ENCODE assay signal across 25 cellular contexts in the genomic region with DNA sequence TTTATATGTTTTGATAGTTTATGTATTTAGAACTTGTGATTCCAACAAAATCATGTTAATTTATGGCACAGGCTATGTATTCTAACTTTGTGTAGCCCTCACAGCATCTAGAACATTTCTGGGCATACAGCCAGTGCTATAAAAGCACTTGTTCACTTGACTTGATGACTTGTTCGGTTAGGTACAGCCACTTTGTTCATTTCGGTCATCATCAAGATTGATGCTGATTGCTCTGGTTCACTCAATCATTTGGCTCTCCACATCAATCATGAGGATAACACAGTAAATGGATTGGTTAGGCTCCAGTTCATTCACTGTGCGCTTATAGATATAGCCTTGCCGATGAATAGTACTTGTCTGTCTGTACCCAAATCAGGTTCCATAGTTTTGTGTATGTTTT.
DNase-seq lines count a peak whose midpoint lies in the region; ATAC-seq, FAIRE-seq and TF ChIP-seq lines count a peak whose summit lies in the region.
"Had no signal": no experiment of that assay in that cellular context is flagged by ENCODE, and none has a peak within 500 bp of the region (broad histone marks: within the 10 kb centered on the region; RNA-seq: fewer than 3 reads in every experiment).

No MANE protein-coding gene starts in this region.

- peak; percentile 2 for DNase-seq in DMS 273 (lab: John Stamatoyannopoulos, UW; ENCODE audit: unreplicated experiment)
- DNase-seq in DMS 273 treated with DMSO at 0.1 percent for 48 hours (lab: John Stamatoyannopoulos, UW): no peak
- peak; percentile 27 for DNase-seq in DMS153 treated with DMSO at 0.1 percent for 48 hours (lab: John Stamatoyannopoulos, UW; ENCODE audit: unreplicated experiment)
- DNase-seq in NCI-H128 (lab: John Stamatoyannopoulos, UW; ENCODE audit: unreplicated experiment): peak; percentile 0
- DNase-seq in astrocyte (ENCODE audit: low read depth): no peak
- no peak for DNase-seq in erythroblast (lab: John Stamatoyannopoulos, UW)
- no peak for DNase-seq in NCI-H2196 treated with DMSO at 0.1 percent for 48 hours (lab: John Stamatoyannopoulos, UW; ENCODE audit: unreplicated experiment)
- DNase-seq in activated CD8-positive, alpha-beta T cell treated with anti-CD3 and anti-CD28 coated beads for 36 hours: no peak
- DNase-seq: Caco-2; CD4-positive, alpha-beta memory T cell; DMS53; MM.1S; NCI-H1048; NCI-H2171; NCI-H446 treated with DMSO at 0.1 percent for 48 hours; NCI-H526 treated with DMSO at 0.1 percent for 48 hours; T-cell had no signal

- H3K27ac ChIP-seq in astrocyte (ENCODE audit: low read depth, low read length): no peak overlapping the region
- H3K27ac ChIP-seq: 22Rv1; BLaER1 treated with 17β-estradiol and CSF1 and Interleukin-3, amounts not matched to agents 10 nM and 100 nM; HL-60 had no signal

- TF ChIP-seq POLR2A in erythroblast (IDR thresholded peaks at IDR 0.05; ENCODE audit: low read length): no peak

- no peaks in the 10 kb centered on the region for H3K9me3 Mint-ChIP-seq in astrocyte (ENCODE audit: unreplicated experiment)
- H3K9me3 Mint-ChIP-seq in activated CD8-positive, alpha-beta T cell treated with anti-CD3 and anti-CD28 coated beads for 36 hours: peaks cover 1% of the 10 kb centered on the region
- H3K9me3 Mint-ChIP-seq: CD4-positive, alpha-beta memory T cell; T-cell had no signal

- no peaks in the 10 kb centered on the region for H3K4me1 Mint-ChIP-seq in astrocyte (ENCODE audit: low read depth, unreplicated experiment)
- H3K4me1 Mint-ChIP-seq in activated CD8-positive, alpha-beta T cell treated with anti-CD3 and anti-CD28 coated beads for 36 hours (ENCODE audit: low read depth): no peaks in the 10 kb centered on the region
- H3K4me1 Mint-ChIP-seq: CD4-positive, alpha-beta memory T cell; T-cell had no signal

- no peaks in the 10 kb centered on the region for H3K4me1 ChIP-seq in astrocyte (ENCODE audit: insufficient read depth, low read length)
- H3K4me1 ChIP-seq: BLaER1 treated with 17β-estradiol and CSF1 and Interleukin-3, amounts not matched to agents 10 nM and 100 nM; Caco-2 had no signal

- no peaks in the 10 kb centered on the region for H3K9me3 ChIP-seq in astrocyte (ENCODE audit: insufficient read depth, low read depth, low read length)
- H3K9me3 ChIP-seq: BLaER1 treated with 17β-estradiol and CSF1 and Interleukin-3, amounts not matched to agents 10 nM and 100 nM; Caco-2 had no signal

- POLR2A ChIA-PET in activated CD8-positive, alpha-beta T cell treated with anti-CD3 and anti-CD28 coated beads for 36 hours (lab: Charles Lee): no interaction called here

- no peaks in the 10 kb centered on the region for H3K27me3 ChIP-seq in astrocyte (ENCODE audit: insufficient read depth, low read length)

- intact Hi-C loops in activated CD8-positive, alpha-beta T cell treated with anti-CD3 and anti-CD28 coated beads for 36 hours (cut with micrococcal nuclease): no loop called here

- no peaks in the 10 kb centered on the region for H3K27me3 Mint-ChIP-seq in astrocyte (ENCODE audit: low read depth, unreplicated experiment)
- H3K27me3 Mint-ChIP-seq in activated CD8-positive, alpha-beta T cell treated with anti-CD3 and anti-CD28 coated beads for 36 hours: no peaks in the 10 kb centered on the region
- H3K27me3 Mint-ChIP-seq: CD4-positive, alpha-beta memory T cell had no signal

- no peaks in the 10 kb centered on the region for H4K20me1 ChIP-seq in astrocyte (ENCODE audit: insufficient read depth, low read length)
- H4K20me1 ChIP-seq: BLaER1 treated with 17β-estradiol and CSF1 and Interleukin-3, amounts not matched to agents 10 nM and 100 nM had no signal

- CTCF ChIA-PET in activated CD8-positive, alpha-beta T cell treated with anti-CD3 and anti-CD28 coated beads for 36 hours (lab: Charles Lee): no interaction called here

- H3K79me2 ChIP-seq in astrocyte (ENCODE audit: insufficient read depth, low read length): no peaks in the 10 kb centered on the region

- no peak overlapping the region for H2AFZ ChIP-seq in astrocyte (ENCODE audit: low read depth, low read length)

- no peak for ATAC-seq in activated CD8-positive, alpha-beta T cell treated with anti-CD3 and anti-CD28 coated beads for 36 hours
- ATAC-seq: HepG2, K562, Panc1, T-cell had no signal

- TF ChIP-seq CTCF in astrocyte (IDR thresholded peaks at IDR 0.05; ENCODE audit: insufficient read depth, low read depth, low read length): no peak
- TF ChIP-seq CTCF in activated CD8-positive, alpha-beta T cell treated with anti-CD3 and anti-CD28 coated beads for 36 hours (IDR thresholded peaks at IDR 0.05): no peak

- H3K27ac Mint-ChIP-seq in astrocyte (ENCODE audit: unreplicated experiment): no peak overlapping the region
- no peak overlapping the region for H3K27ac Mint-ChIP-seq in activated CD8-positive, alpha-beta T cell treated with anti-CD3 and anti-CD28 coated beads for 36 hours
- H3K27ac Mint-ChIP-seq: CD4-positive, alpha-beta memory T cell; T-cell; T-helper 2 cell treated with Interferon-gamma antibody and Interleukin-4, amounts not matched to agents 5 μg/mL and 100 μg/mL, for 36 hours had no signal

- FAIRE-seq in astrocyte (lab: Jason Lieb, UNC): peak; percentile 97
- FAIRE-seq: H1, HepG2, K562 had no signal

- no peaks in the 10 kb centered on the region for H3K36me3 Mint-ChIP-seq in astrocyte (ENCODE audit: low read depth, unreplicated experiment)
- no peaks in the 10 kb centered on the region for H3K36me3 Mint-ChIP-seq in activated CD8-positive, alpha-beta T cell treated with anti-CD3 and anti-CD28 coated beads for 36 hours (ENCODE audit: low read depth)
- H3K36me3 Mint-ChIP-seq: CD4-positive, alpha-beta memory T cell; T-cell had no signal

- H3K4me2 ChIP-seq in astrocyte (ENCODE audit: low read length): no peak overlapping the region
- H3K4me2 ChIP-seq: BLaER1 treated with 17β-estradiol and CSF1 and Interleukin-3, amounts not matched to agents 10 nM and 100 nM had no signal

- no peak overlapping the region for H3K4me3 Mint-ChIP-seq in astrocyte (ENCODE audit: unreplicated experiment)
- no peak overlapping the region for H3K4me3 Mint-ChIP-seq in activated CD8-positive, alpha-beta T cell treated with anti-CD3 and anti-CD28 coated beads for 36 hours
- H3K4me3 Mint-ChIP-seq: CD4-positive, alpha-beta memory T cell; T-cell; T-helper 2 cell treated with Interferon-gamma antibody and Interleukin-4, amounts not matched to agents 5 μg/mL and 100 μg/mL, for 36 hours had no signal

- H3K36me3 ChIP-seq in astrocyte (ENCODE audit: insufficient read depth, low read length): no peaks in the 10 kb centered on the region
- H3K36me3 ChIP-seq: BLaER1 treated with 17β-estradiol and CSF1 and Interleukin-3, amounts not matched to agents 10 nM and 100 nM had no signal

- no peak overlapping the region for H3K4me3 ChIP-seq in astrocyte (ENCODE audit: insufficient read depth, low read depth, low read length)
- H3K4me3 ChIP-seq: BLaER1 treated with 17β-estradiol and CSF1 and Interleukin-3, amounts not matched to agents 10 nM and 100 nM; K562 had no signal

- no peak overlapping the region for H3K9ac ChIP-seq in astrocyte (ENCODE audit: low read length)
- H3K9ac ChIP-seq: BLaER1 treated with 17β-estradiol and CSF1 and Interleukin-3, amounts not matched to agents 10 nM and 100 nM had no signal

Comparison
In these comparisons a context has a peak if more than half of its experiments do, and no peak if none do; other contexts are left out.
1. DNase-seq: peak in DMS 273 (single experiment), DMS153 treated with DMSO at 0.1 percent for 48 hours (single experiment) and NCI-H128 (single experiment); none in DMS 273 treated with DMSO at 0.1 percent for 48 hours (single experiment), astrocyte (single experiment), erythroblast (0 of 2), NCI-H2196 treated with DMSO at 0.1 percent for 48 hours (single experiment) and activated CD8-positive, alpha-beta T cell treated with anti-CD3 and anti-CD28 coated beads for 36 hours (single experiment).